In genomic region chr10:128124813-128125403, GRCh38 we compare ENCODE assay signal across 1 cellular context.
TF ChIP-seq lines count a peak whose summit lies in the region.

No MANE protein-coding gene starts in this region.

TF ChIP-seq in H1, 55 proteins besides CTCF, POLR2A, EP300 and RAD21 (continued from another document):
- no peak for TF ChIP-seq ATF2 (IDR thresholded peaks at IDR 0.05; ENCODE audit: low read length)
- TF ChIP-seq MAFK (IDR thresholded peaks at IDR 0.05; ENCODE audit: low read depth, low read length): no peak
